In genomic region chr19:12485571-12485970, GRCh38 we compare ENCODE assay signal across 2 cellular contexts.
A peak's percentile ranks its signal among the peaks of the same experiment; 100 is the strongest.
TF ChIP-seq lines count a peak whose summit lies in the region.

No MANE protein-coding gene starts in this region.

TF ChIP-seq in IMR-90, 13 proteins besides CTCF, POLR2A, EP300 and RAD21:
- no peak for TF ChIP-seq FOS (IDR thresholded peaks at IDR 0.05; ENCODE audit: low read depth, low read length)
- TF ChIP-seq NFE2L2 (IDR thresholded peaks at IDR 0.05; ENCODE audit: low read depth, low read length), result no peak
- TF ChIP-seq MAZ (IDR thresholded peaks at IDR 0.05; ENCODE audit: borderline replicate concordance, low read depth, low read length), result no peak
- TF ChIP-seq MAFK (IDR thresholded peaks at IDR 0.05; ENCODE audit: low read depth, low read length), result no peak
- no peak for TF ChIP-seq ELK1 (IDR thresholded peaks at IDR 0.05; ENCODE audit: borderline replicate concordance, low read depth, low read length)
- no peak for TF ChIP-seq RFX5 (IDR thresholded peaks at IDR 0.05; ENCODE audit: low read depth, low read length)
- no peak for TF ChIP-seq USF2 (IDR thresholded peaks at IDR 0.05; ENCODE audit: low read depth, low read length)
- no peak for TF ChIP-seq RCOR1 (IDR thresholded peaks at IDR 0.05; ENCODE audit: insufficient replicate concordance, low read length)
- TF ChIP-seq MXI1 (IDR thresholded peaks at IDR 0.05; ENCODE audit: borderline replicate concordance, low read depth, low read length), result no peak
- TF ChIP-seq BHLHE40 (IDR thresholded peaks at IDR 0.05; ENCODE audit: low read depth, low read length), result no peak
- no peak for TF ChIP-seq CHD1 (IDR thresholded peaks at IDR 0.05; ENCODE audit: low read depth, low read length)
- TF ChIP-seq CEBPB (IDR thresholded peaks at IDR 0.05; ENCODE audit: low read depth, low read length), result no peak
- no peak for TF ChIP-seq SMC3 (IDR thresholded peaks at IDR 0.05; ENCODE audit: low read depth, low read length)

TF ChIP-seq in K562, 482 proteins besides CTCF, POLR2A, EP300 and RAD21:
- TF ChIP-seq PREB (CRISPR knock-in tag; IDR thresholded peaks at IDR 0.05) (no peak), BHLHE40 (IDR thresholded peaks at IDR 0.05; ENCODE audit: low read length) (0 out of 2 replicates have a peak, but pooled peaks have one; percentile 19)
